In the genomic region with DNA sequence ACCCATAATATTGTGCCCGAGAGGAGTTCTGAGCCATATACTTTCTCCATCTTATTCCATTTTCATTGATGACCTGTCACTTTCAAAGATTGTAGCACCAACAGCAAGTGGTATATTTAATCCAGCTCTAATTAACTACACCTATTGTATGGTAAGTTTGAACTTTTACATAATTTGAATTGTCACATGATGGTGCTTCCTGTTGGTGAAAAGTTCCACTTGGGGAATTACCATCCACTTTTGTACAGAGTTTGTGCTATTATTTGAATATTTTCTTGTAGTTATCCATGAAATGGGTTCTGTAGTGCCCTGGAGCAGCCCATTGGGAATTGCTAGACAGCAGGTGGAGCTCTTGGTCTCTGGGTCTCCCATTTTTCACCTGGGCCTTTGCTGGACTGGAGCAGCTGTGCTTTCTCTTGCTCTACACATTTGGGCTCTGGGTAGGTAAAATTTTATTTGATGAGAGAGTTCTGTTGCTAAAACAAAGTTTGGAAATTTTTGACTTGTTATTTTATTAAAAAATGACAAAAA, we compare ENCODE assay signal across 8 cellular contexts. TPM values are rescaled to one million over a fixed set of nuclear protein-coding genes. Genes with fewer than 3 reads are reported as not detected.
DNase-seq lines count a peak whose midpoint lies in the region; ATAC-seq and TF ChIP-seq lines count a peak whose summit lies in the region.

No MANE protein-coding gene starts in this region.

- intact Hi-C loops in left cardiac atrium (cut with DNase I) = no loop called here
- intact Hi-C loops in Right ventricle myocardium inferior (cut with DNase I) = loop anchor here (5.0 kb wide), 1 partner anchor 411 kb away; a partner anchor contains a TSS

- ATAC-seq in left cardiac atrium (peak; percentile 19 to 52), Right ventricle myocardium inferior (no peak), GM18907 (IDR thresholded peaks at IDR 0.05; ENCODE audit: unreplicated experiment) (no peak), GM21723 (IDR thresholded peaks at IDR 0.05; ENCODE audit: unreplicated experiment) (no peak), GM19351 (IDR thresholded peaks at IDR 0.05; ENCODE audit: unreplicated experiment) (no peak)

- TF ChIP-seq CTCF in fibroblast of mammary gland (conservative IDR thresholded peaks at IDR 0.05; ENCODE audit: control insufficient read depth, insufficient read depth, low read depth, low read length) = peak; percentile 49

- no peak for DNase-seq in left cardiac atrium
- no peak for DNase-seq in Right ventricle myocardium inferior (ENCODE audit: missing footprints)
- DNase-seq in OCI-M1 (lab: John Stamatoyannopoulos, UW) = peak; percentile 64
- no peak for DNase-seq in fibroblast of mammary gland (ENCODE audit: low read depth)
- no peak for DNase-seq in SHP77 treated with DMSO at 0.1 percent for 48 hours (lab: John Stamatoyannopoulos, UW)

- no peak overlapping the region for H3K4me3 ChIP-seq in fibroblast of mammary gland (ENCODE audit: control insufficient read depth, low read depth, low read length)

RNA-seq across cellular contexts. Expression of a gene that starts 3.0 kb away (rescaled TPM):
- under 1 TPM; 0.29 to 0.44 TPM for total RNA-seq in left cardiac atrium
- total RNA-seq in Right ventricle myocardium inferior = 0.30 TPM

RNA-seq across cellular contexts. Expression of a gene that starts 7.5 kb away (rescaled TPM):
- total RNA-seq in left cardiac atrium = 1 to 10 TPM in 1 of 2 donors, under 1 TPM in 1; 0.94 to 1.1 TPM
- 2.0 TPM for total RNA-seq in Right ventricle myocardium inferior

RNA-seq across cellular contexts. Expression of a gene that starts 7.7 kb away (rescaled TPM):
- 10 to 100 TPM; 41.0 to 56.0 TPM for total RNA-seq in left cardiac atrium
- 48.0 TPM for total RNA-seq in Right ventricle myocardium inferior

RNA-seq across cellular contexts. Expression of a gene that starts 32.3 kb away (rescaled TPM):
- total RNA-seq in left cardiac atrium (10 to 100 TPM in 1 of 2 donors, 1 to 10 TPM in 1; 5.4 to 11.8 TPM), Right ventricle myocardium inferior (5.6 TPM)

Comparison
In these comparisons a context has a peak if more than half of its experiments do, and no peak if none do; other contexts are left out.
1. ATAC-seq: peak in left cardiac atrium (2 of 2); none in Right ventricle myocardium inferior (single experiment), GM18907 (single experiment), GM21723 (single experiment) and GM19351 (single experiment).